1 cellular context compared by ENCODE assay signal in the genomic region with DNA sequence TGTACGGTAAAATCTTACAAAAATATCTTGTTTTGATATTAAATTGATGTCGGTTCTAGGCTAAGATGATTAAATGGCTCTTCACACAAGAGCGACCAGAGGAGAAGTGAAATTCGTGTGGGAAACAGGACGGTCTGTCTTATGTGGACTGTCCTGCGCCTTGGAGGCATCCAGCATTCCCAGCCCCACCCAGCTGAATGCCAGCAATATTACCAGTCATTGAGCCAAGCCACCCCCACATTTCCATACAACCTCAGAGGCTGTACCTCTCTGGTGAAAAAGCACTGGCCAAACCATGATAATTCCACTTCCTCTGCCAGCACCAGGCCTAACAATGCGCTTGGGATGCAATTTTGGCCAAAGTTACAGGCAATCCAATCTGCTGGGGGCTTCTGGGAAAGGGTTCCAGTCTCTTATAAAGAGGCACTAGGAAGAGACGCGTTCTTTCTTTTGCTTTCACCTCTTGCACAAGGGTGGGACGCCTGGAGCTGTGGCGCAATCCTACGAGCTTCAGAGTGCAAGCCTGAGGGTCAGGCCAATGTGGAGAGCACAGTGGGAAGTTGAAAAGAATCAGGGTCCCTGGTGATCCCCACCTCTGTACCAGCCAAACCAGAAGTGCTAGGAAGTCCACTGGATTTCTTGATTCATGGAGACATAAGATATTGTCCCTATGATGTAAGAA.
TF ChIP-seq lines count a peak whose summit lies in the region.

No MANE protein-coding gene starts in this region.

TF ChIP-seq in H1, 55 proteins besides CTCF, POLR2A, EP300 and RAD21:
- TF ChIP-seq CEBPB (IDR thresholded peaks at IDR 0.05; ENCODE audit: low read depth, low read length) (peak; percentile 35; the same call in 1 of the 2 replicates), EZH2 (IDR thresholded peaks at IDR 0.05; ENCODE audit: low read depth, low read length, severe bottlenecking) (no peak), TCF12 (IDR thresholded peaks at IDR 0.05; ENCODE audit: low read depth, low read length) (no peak), CTBP2 (IDR thresholded peaks at IDR 0.05; ENCODE audit: borderline replicate concordance, insufficient read depth, insufficient read length, low read length) (no peak)
